8 cellular contexts compared by ENCODE assay signal in genomic region chr2:68721482-68722071, GRCh38. TPM values are rescaled to one million over a fixed set of nuclear protein-coding genes. Genes with fewer than 3 reads are reported as not detected.
A peak's percentile ranks its signal among the peaks of the same experiment; 100 is the strongest.
DNase-seq lines count a peak whose midpoint lies in the region; ATAC-seq lines count a peak whose summit lies in the region.

No MANE protein-coding gene starts in this region.

- H3K36me3 Mint-ChIP-seq in natural killer cell treated with Interleukin-12 subunit alpha and Interleukin-12 subunit beta and Interleukin-15 and Interleukin-18, amount 100 ng/mL, for 72 hours, result no peaks in the 10 kb centered on the region

- peaks cover 31 to 40% of the 10 kb centered on the region in 2 donors for H3K27me3 Mint-ChIP-seq in natural killer cell treated with Interleukin-12 subunit alpha and Interleukin-12 subunit beta and Interleukin-15 and Interleukin-18, amount 100 ng/mL, for 72 hours

- peak; percentile 94 for DNase-seq in SW480 (ENCODE audit: low spot score)
- no peak for DNase-seq in natural killer cell treated with Interleukin-12 subunit alpha and Interleukin-12 subunit beta and Interleukin-15 and Interleukin-18, amount 100 ng/mL, for 72 hours (ENCODE audit: low spot score)
- no peak for DNase-seq in Kasumi-1 (lab: John Stamatoyannopoulos, UW)
- DNase-seq in NCI-H526 treated with DMSO at 0.1 percent for 48 hours (lab: John Stamatoyannopoulos, UW), result no peak
- no peak for DNase-seq in SK-N-DZ (ENCODE audit: low spot score)
- no peak for DNase-seq in activated gamma-delta T cell (lab: John Stamatoyannopoulos, UW)

- peak overlapping the region; percentile 56 to 78 for H3K27ac Mint-ChIP-seq in natural killer cell treated with Interleukin-12 subunit alpha and Interleukin-12 subunit beta and Interleukin-15 and Interleukin-18, amount 100 ng/mL, for 72 hours

- H3K4me1 Mint-ChIP-seq in natural killer cell treated with Interleukin-12 subunit alpha and Interleukin-12 subunit beta and Interleukin-15 and Interleukin-18, amount 100 ng/mL, for 72 hours (ENCODE audit: low read depth in 2 of 2), result peaks cover 44 to 66% of the 10 kb centered on the region in 2 donors

- H3K9me3 Mint-ChIP-seq in natural killer cell treated with Interleukin-12 subunit alpha and Interleukin-12 subunit beta and Interleukin-15 and Interleukin-18, amount 100 ng/mL, for 72 hours, result no peaks in the 10 kb centered on the region

- peak; percentile 72 for ATAC-seq in GM19324 (IDR thresholded peaks at IDR 0.05; ENCODE audit: low FRiP score, unreplicated experiment)
- ATAC-seq in HG02938 (IDR thresholded peaks at IDR 0.05; ENCODE audit: unreplicated experiment), result peak; percentile 69
- ATAC-seq in natural killer cell treated with Interleukin-12 subunit alpha and Interleukin-12 subunit beta and Interleukin-15 and Interleukin-18, amount 100 ng/mL, for 72 hours, result peak in 1 of 2 donors; percentile 13

- peak overlapping the region; percentile 63 for H3K4me3 Mint-ChIP-seq in natural killer cell treated with Interleukin-12 subunit alpha and Interleukin-12 subunit beta and Interleukin-15 and Interleukin-18, amount 100 ng/mL, for 72 hours

RNA-seq across cellular contexts. Expression of gene ARHGAP25, which starts 13.0 kb away (rescaled TPM):
- total RNA-seq in natural killer cell treated with Interleukin-12 subunit alpha and Interleukin-12 subunit beta and Interleukin-15 and Interleukin-18, amount 100 ng/mL, for 72 hours, result 100 to 1,000 TPM; 121 to 170 TPM
- polyA plus RNA-seq in SK-N-DZ (2014; cell fraction: cytosol; rRNA removed), result 0.32 and 0.65 TPM in 2 replicates
- 1.2 TPM in 1 of 2 replicates, not detected in the other for polyA plus RNA-seq in SK-N-DZ (2014; cell fraction: nucleus; rRNA removed)
